8 cellular contexts compared by ENCODE assay signal in the genomic region with DNA sequence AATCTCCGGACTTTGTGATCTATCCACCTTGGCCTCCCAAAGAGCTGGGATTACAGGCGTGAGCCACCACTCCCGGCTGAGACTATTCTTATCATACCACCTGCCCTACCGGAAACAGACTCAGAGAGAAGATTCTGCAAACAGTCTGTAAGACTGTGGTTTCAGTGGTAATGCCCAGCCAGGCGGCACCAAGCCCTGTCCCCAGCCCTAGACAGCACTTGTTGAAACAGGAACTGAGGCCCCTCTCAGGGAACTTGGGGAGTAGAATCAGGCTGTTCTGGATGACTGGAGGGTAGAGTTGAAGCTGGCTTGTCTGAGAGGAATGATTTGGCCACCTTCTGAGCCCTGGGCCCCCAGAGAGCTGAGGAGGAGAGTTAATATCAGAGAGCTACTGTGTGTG. TPM values are rescaled to one million over a fixed set of nuclear protein-coding genes. Genes with fewer than 3 reads are reported as not detected.
A peak's percentile ranks its signal among the peaks of the same experiment; 100 is the strongest.
DNase-seq lines count a peak whose midpoint lies in the region; ATAC-seq and TF ChIP-seq lines count a peak whose summit lies in the region.

No MANE protein-coding gene starts in this region.

- TF ChIP-seq CTCF in IMR-90 (conservative IDR thresholded peaks at IDR 0.05; ENCODE audit: low read depth, low read length) = no peak
- TF ChIP-seq CTCF in esophagus muscularis mucosa (IDR thresholded peaks at IDR 0.05) = no peak
- TF ChIP-seq CTCF in WERI-Rb-1 (IDR thresholded peaks at IDR 0.05; ENCODE audit: low read depth, low read length) = no peak

- intact Hi-C loops in IMR-90 (cut with micrococcal nuclease) = no loop called here
- intact Hi-C loops in esophagus muscularis mucosa (cut with DNase I) = no loop called here

- no peak overlapping the region for H4K5ac ChIP-seq in IMR-90 (ENCODE audit: low read depth, low read length)

- no CpG with 5 or more reads among the region's 5 CpGs for WGBS in IMR-90 (ENCODE audit: extremely low coverage in 2 of 2, insufficient read length in 1 of 2), 2 experiments
- 96% methylated on average over 4 of the region's 5 CpGs for WGBS in esophagus muscularis mucosa

- BruUV-seq in IMR-90 (replicated peaks; lab: Mats Ljungman, UMichigan) = no TSS peak

- 0 out of 2 replicates have a peak overlapping the region, but pooled peaks have one; percentile 10 for H2BK20ac ChIP-seq in IMR-90 (ENCODE audit: low read depth, low read length)

- H3K23ac ChIP-seq in IMR-90 (ENCODE audit: low read depth, low read length) = peak overlapping the region; percentile 59; the same call in 1 of the 2 replicates

- peaks cover 9% of the 10 kb centered on the region; the same call in 1 of the 2 replicates for H3K9me1 ChIP-seq in IMR-90 (ENCODE audit: insufficient read depth, low read length)

- H4K8ac ChIP-seq in IMR-90 (ENCODE audit: low read depth in 2 of 2, low read length in 2 of 2) = peak overlapping the region in 1 of 2 experiments; percentile 55; a peak in 2 of 4 replicates

- H3K4ac ChIP-seq in IMR-90 (ENCODE audit: low read depth, low read length) = peak overlapping the region; percentile 35; the same call in 1 of the 2 replicates

- H4K20me1 ChIP-seq in IMR-90 (ENCODE audit: insufficient read depth, low read length) = no peaks in the 10 kb centered on the region

- TF ChIP-seq POLR2A in IMR-90 (IDR thresholded peaks at IDR 0.05; ENCODE audit: low read depth, low read length) = no peak
- no peak for TF ChIP-seq POLR2A in esophagus muscularis mucosa (IDR thresholded peaks at IDR 0.05; ENCODE audit: low read depth)

- ATAC-seq in GM18499 (IDR thresholded peaks at IDR 0.05; ENCODE audit: insufficient read depth, unreplicated experiment) (peak; percentile 86), GM21619 (IDR thresholded peaks at IDR 0.05; ENCODE audit: unreplicated experiment) (peak; percentile 85), IMR-90 (ENCODE audit: low read depth) (no peak)

- in situ Hi-C loops in IMR-90 (cut with MboI; ENCODE audit: low sequenced_read_pairs) = loop anchor here (5.0 kb wide), 1 partner anchor 44 kb away; no protein-coding TSS in a partner anchor
- in situ Hi-C loops in G401 (cut with HindIII; ENCODE audit: low sequenced_read_pairs) = no loop called here

- no peak overlapping the region for H3K56ac ChIP-seq in IMR-90 (ENCODE audit: extremely low read depth, insufficient read depth, low read length)

- DNase-seq in IMR-90 (no peak), esophagus muscularis mucosa (ENCODE audit: extremely low spot score) (peak; percentile 86), WERI-Rb-1 (no peak), NCI-H748 (lab: John Stamatoyannopoulos, UW; ENCODE audit: unreplicated experiment) (no peak), NCI-H82 treated with DMSO at 0.1 percent for 48 hours (lab: John Stamatoyannopoulos, UW; ENCODE audit: unreplicated experiment) (no peak), G401 (ENCODE audit: low spot score) (no peak)

- H3K4me3 ChIP-seq in IMR-90 (ENCODE audit: insufficient read depth, low read depth, low read length) (no peak overlapping the region), esophagus muscularis mucosa (no peak overlapping the region), WERI-Rb-1 (ENCODE audit: low read depth, low read length) (no peak overlapping the region)

- H2AK9ac ChIP-seq in IMR-90 (replicated peaks; ENCODE audit: low read depth, low read length, poor library complexity) = no peak overlapping the region

- no peak overlapping the region for H3K4me2 ChIP-seq in IMR-90 (ENCODE audit: low read depth, low read length)

- H3K9me3 ChIP-seq in IMR-90 (ENCODE audit: control insufficient read depth, insufficient read depth, low read length) (no peaks in the 10 kb centered on the region), esophagus muscularis mucosa (no peaks in the 10 kb centered on the region), WERI-Rb-1 (ENCODE audit: severe bottlenecking) (peaks cover 2% of the 10 kb centered on the region)

- H2AK5ac ChIP-seq in IMR-90 (ENCODE audit: low read depth, low read length) = peak overlapping the region; percentile 18; the same call in 1 of the 2 replicates

- dilution Hi-C loops in IMR-90 (cut with HindIII; ENCODE audit: low sequenced_read_pairs, unreplicated experiment) = no loop called here

- H3K27me3 ChIP-seq in IMR-90 (ENCODE audit: control insufficient read depth, insufficient read depth, low read length) (no peaks in the 10 kb centered on the region), esophagus muscularis mucosa (peaks cover 0 to 41% (median 0%) of the 10 kb centered on the region in 4 donors), WERI-Rb-1 (ENCODE audit: insufficient read depth, low read depth, severe bottlenecking) (peaks cover 82% of the 10 kb centered on the region)

- TF ChIP-seq RAD21 in IMR-90 (IDR thresholded peaks at IDR 0.05; ENCODE audit: low read length) = no peak

- TF ChIP-seq EP300 in esophagus muscularis mucosa (IDR thresholded peaks at IDR 0.05) = no peak

- H3K18ac ChIP-seq in IMR-90 (ENCODE audit: low read depth, low read length) = no peak overlapping the region

- no peak overlapping the region for H2AFZ ChIP-seq in IMR-90 (replicated peaks; ENCODE audit: low read length, poor library complexity)

- no peak overlapping the region for H2BK5ac ChIP-seq in IMR-90 (ENCODE audit: low read depth, low read length, poor library complexity, severe bottlenecking)

- H3K79me1 ChIP-seq in IMR-90 (ENCODE audit: low read depth in 1 of 2, low read length in 2 of 2) = peaks cover 0 to 12% of the 10 kb centered on the region in 2 experiments; a peak in 1 of 4 replicates

- POLR2A ChIA-PET in IMR-90 (lab: Charles Lee; ENCODE audit: unreplicated experiment) = no interaction called here

- H2BK15ac ChIP-seq in IMR-90 (ENCODE audit: low read depth, low read length) = 0 out of 3 replicates have a peak overlapping the region, but pooled peaks have one; percentile 44

- H3K27ac ChIP-seq in IMR-90 (ENCODE audit: insufficient read depth, low read length) (no peak overlapping the region), esophagus muscularis mucosa (replicated peaks in 1 of 4) (no peak overlapping the region), WERI-Rb-1 (no peak overlapping the region)

- H3K14ac ChIP-seq in IMR-90 (replicated peaks; ENCODE audit: low read depth, low read length) = no peak overlapping the region

- CTCF ChIA-PET in IMR-90 (lab: Yijun Ruan, JAX) = interaction anchor here (1.4 kb wide), 1 partner anchor 46 kb away, joined by 6 read pairs; no protein-coding TSS in a partner anchor

- peaks cover 4% of the 10 kb centered on the region; the same call in 1 of the 2 replicates for H3K4me1 ChIP-seq in IMR-90 (ENCODE audit: control insufficient read depth, insufficient read depth, low read length)
- H3K4me1 ChIP-seq in esophagus muscularis mucosa = peaks cover 0 to 17% (median 10%) of the 10 kb centered on the region in 4 donors

- no peak overlapping the region; the same call in 1 of the 2 replicates for H2BK120ac ChIP-seq in IMR-90 (ENCODE audit: low read depth, low read length)

- H3K36me3 ChIP-seq in IMR-90 (ENCODE audit: control insufficient read depth, insufficient read depth, low read length) = no peaks in the 10 kb centered on the region
- H3K36me3 ChIP-seq in esophagus muscularis mucosa = no peaks in the 10 kb centered on the region
- H3K36me3 ChIP-seq in WERI-Rb-1 = no peaks in the 10 kb centered on the region

- H4K91ac ChIP-seq in IMR-90 (ENCODE audit: insufficient read depth, low read depth, low read length) = 0 out of 2 replicates have a peak overlapping the region, but pooled peaks have one; percentile 32

- H3K9ac ChIP-seq in IMR-90 (ENCODE audit: low read depth, low read length) = no peak overlapping the region

TF ChIP-seq in IMR-90, 13 proteins besides CTCF, POLR2A, EP300 and RAD21:
- TF ChIP-seq BHLHE40 (IDR thresholded peaks at IDR 0.05; ENCODE audit: low read depth, low read length) = no peak

RNA-seq across cellular contexts. Expression of gene INSC, which starts 1.3 kb away (rescaled TPM):
- total RNA-seq in IMR-90 (2012; rRNA removed) (0.56 and 1.4 TPM in 2 replicates), esophagus muscularis mucosa (1 to 10 TPM; 1.7 to 3.1 (median 2.6) TPM)
- polyA plus RNA-seq in IMR-90 (2012; rRNA removed) = 0.53 and 0.87 TPM in 2 replicates
- 0.42 and 0.49 TPM in 2 replicates for polyA plus RNA-seq in IMR-90 (2012; cell fraction: cytosol; rRNA removed)
- 0.81 and 1.2 TPM in 2 replicates for polyA plus RNA-seq in IMR-90 (2012; cell fraction: nucleus; rRNA removed; ENCODE audit: low replicate concordance)
- total RNA-seq in G401 (2014; rRNA removed; shearing (Covaris generic)) = not detected in 2 replicates

RNA-seq across cellular contexts. Expression of gene CALCB, which starts 40.0 kb away (rescaled TPM):
- total RNA-seq in IMR-90 (2012; rRNA removed) = not detected in 2 replicates
- not detected in 2 replicates for polyA plus RNA-seq in IMR-90 (2012; rRNA removed)
- polyA plus RNA-seq in IMR-90 (2012; cell fraction: cytosol; rRNA removed) = not detected in 2 replicates
- polyA plus RNA-seq in IMR-90 (2012; cell fraction: nucleus; rRNA removed; ENCODE audit: low replicate concordance) = 0.15 TPM in 1 of 2 replicates, not detected in the other
- not detected for total RNA-seq in esophagus muscularis mucosa
- not detected in 2 replicates for total RNA-seq in G401 (2014; rRNA removed; shearing (Covaris generic))
